Comparison of ENCODE assay signal across 1 cellular context in the genomic region with DNA sequence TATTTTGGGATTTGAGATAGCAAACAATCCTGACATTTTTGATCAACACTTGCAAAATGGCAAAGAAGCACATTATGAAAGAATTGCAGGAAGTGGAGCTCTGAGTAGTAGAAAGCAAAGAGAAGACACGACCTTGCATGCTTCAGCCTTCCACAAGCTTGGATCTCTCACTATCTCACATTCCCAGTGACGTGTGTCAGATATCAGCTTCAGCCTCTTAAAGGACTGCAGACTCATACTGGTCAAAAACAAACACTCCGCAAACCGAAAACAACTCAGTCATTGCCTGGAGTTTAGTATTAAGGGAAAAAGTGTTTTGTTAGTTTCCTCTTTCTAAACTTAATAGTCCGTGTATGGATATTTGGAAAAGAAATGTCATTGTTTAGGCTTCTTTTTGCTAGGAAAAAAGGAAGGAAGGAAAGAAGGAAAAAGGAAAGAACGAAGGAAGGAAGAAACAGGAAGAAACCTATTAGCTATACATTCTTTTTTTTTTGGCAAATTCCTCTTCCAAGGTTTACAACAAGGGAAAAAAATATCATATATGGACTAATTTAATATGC.
TF ChIP-seq lines count a peak whose summit lies in the region.

No MANE protein-coding gene starts in this region.

TF ChIP-seq in HEK293T, 16 proteins besides CTCF, POLR2A, EP300 and RAD21 (continued from another document):
- TF ChIP-seq, protein P1, sequence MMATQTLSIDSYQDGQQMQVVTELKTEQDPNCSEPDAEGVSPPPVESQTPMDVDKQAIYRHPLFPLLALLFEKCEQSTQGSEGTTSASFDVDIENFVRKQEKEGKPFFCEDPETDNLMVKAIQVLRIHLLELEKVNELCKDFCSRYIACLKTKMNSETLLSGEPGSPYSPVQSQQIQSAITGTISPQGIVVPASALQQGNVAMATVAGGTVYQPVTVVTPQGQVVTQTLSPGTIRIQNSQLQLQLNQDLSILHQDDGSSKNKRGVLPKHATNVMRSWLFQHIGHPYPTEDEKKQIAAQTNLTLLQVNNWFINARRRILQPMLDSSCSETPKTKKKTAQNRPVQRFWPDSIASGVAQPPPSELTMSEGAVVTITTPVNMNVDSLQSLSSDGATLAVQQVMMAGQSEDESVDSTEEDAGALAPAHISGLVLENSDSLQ (IDR thresholded peaks at IDR 0.05): peak; percentile 9; the same call in 1 of the 2 replicates
